16 cellular contexts compared by ENCODE assay signal in the genomic region with DNA sequence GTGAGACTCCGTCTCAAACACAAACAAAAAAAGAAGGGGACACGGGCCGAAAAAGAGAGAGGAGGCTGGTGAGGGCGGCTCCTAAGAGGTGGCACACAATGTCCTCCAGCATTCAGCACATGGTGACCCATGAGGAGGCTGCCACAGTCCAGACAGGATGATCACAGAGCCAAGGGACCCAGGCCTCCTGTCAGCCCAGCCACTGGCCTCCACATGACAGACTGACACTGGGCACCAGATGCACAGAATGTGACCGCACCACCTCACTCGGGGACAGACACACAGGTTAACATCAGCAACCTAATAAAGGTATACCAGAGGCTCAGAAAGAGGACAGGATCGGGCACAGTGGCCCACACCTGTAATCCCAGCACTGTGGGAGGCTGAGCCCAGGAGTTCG. TPM values are rescaled to one million over a fixed set of nuclear protein-coding genes. Genes with fewer than 3 reads are reported as not detected.
A peak's percentile ranks its signal among the peaks of the same experiment; 100 is the strongest.
DNase-seq lines count a peak whose midpoint lies in the region; ATAC-seq, FAIRE-seq and TF ChIP-seq lines count a peak whose summit lies in the region.
"Had no signal": no experiment of that assay in that cellular context is flagged by ENCODE, and none has a peak within 500 bp of the region (broad histone marks: within the 10 kb centered on the region; RNA-seq: fewer than 3 reads in every experiment).

No MANE protein-coding gene starts in this region.

- peaks cover 26% of the 10 kb centered on the region for H3K36me3 Mint-ChIP-seq in CD4-positive, alpha-beta T cell (ENCODE audit: low read depth)
- peaks cover 51% of the 10 kb centered on the region for H3K36me3 Mint-ChIP-seq in activated T-helper 1 cell treated with anti-CD3 and anti-CD28 coated beads, Interleukin-12 subunit alpha, Interleukin-12 subunit beta, Interleukin-2, Interleukin-4 antibody, amounts not matched to agents 30 ng/mL and 10 ng/mL and 1 ng/mL, durations not matched to agents 14 hours and 24 hours and 36 hours (ENCODE audit: low read depth)
- H3K36me3 Mint-ChIP-seq in naive thymus-derived CD8-positive, alpha-beta T cell = peaks cover 0 to 32% (median 11%) of the 10 kb centered on the region in 3 donors

- intact Hi-C loops in CD4-positive, alpha-beta T cell (cut with DNase I, micrococcal nuclease) = no loop called here
- intact Hi-C loops in activated T-helper 1 cell treated with anti-CD3 and anti-CD28 coated beads, Interleukin-12 subunit alpha, Interleukin-12 subunit beta, Interleukin-2, Interleukin-4 antibody, amounts not matched to agents 30 ng/mL and 10 ng/mL and 1 ng/mL, durations not matched to agents 14 hours and 24 hours and 36 hours (cut with micrococcal nuclease) = no loop called here

- peak overlapping the region; percentile 82 for H3K27ac Mint-ChIP-seq in CD4-positive, alpha-beta T cell
- H3K27ac Mint-ChIP-seq in activated T-helper 1 cell treated with anti-CD3 and anti-CD28 coated beads, Interleukin-12 subunit alpha, Interleukin-12 subunit beta, Interleukin-2, Interleukin-4 antibody, amounts not matched to agents 30 ng/mL and 10 ng/mL and 1 ng/mL, durations not matched to agents 14 hours and 24 hours and 36 hours = peak overlapping the region; percentile 98
- H3K27ac Mint-ChIP-seq in naive thymus-derived CD8-positive, alpha-beta T cell = peak overlapping the region; percentile 53 to 88 (median 78)

- POLR2A ChIA-PET in CD4-positive, alpha-beta T cell (lab: Charles Lee) = interaction anchor here (1.5 kb wide), 1 partner anchor 24 kb away, joined by 5 read pairs; no protein-coding TSS in a partner anchor
- POLR2A ChIA-PET in naive thymus-derived CD8-positive, alpha-beta T cell (lab: Charles Lee) = interaction anchor here (0.7 kb wide), 1 partner anchor 38 kb away, joined by 4 read pairs; no protein-coding TSS in a partner anchor

- no peak for DNase-seq in CD4-positive, alpha-beta T cell
- DNase-seq in activated T-helper 1 cell treated with anti-CD3 and anti-CD28 coated beads, Interleukin-12 subunit alpha, Interleukin-12 subunit beta, Interleukin-2, Interleukin-4 antibody, amounts not matched to agents 30 ng/mL and 10 ng/mL and 1 ng/mL, durations not matched to agents 14 hours and 24 hours and 36 hours (ENCODE audit: low spot score) = no peak
- DNase-seq in naive thymus-derived CD8-positive, alpha-beta T cell = no peak
- DNase-seq in putamen (ENCODE audit: low spot score) (no peak), frontal cortex (ENCODE audit: low spot score in 2 of 2) (no peak)
- DNase-seq: erythroblast, gastrocnemius medialis, KBM-7, NCI-H1930, RPMI8226 had no signal

- FAIRE-seq in frontal cortex (lab: Jason Lieb, UNC) = no peak
- FAIRE-seq: bronchial epithelial cell had no signal

- H3K4me3 Mint-ChIP-seq in CD4-positive, alpha-beta T cell = no peak overlapping the region
- H3K4me3 Mint-ChIP-seq in activated T-helper 1 cell treated with anti-CD3 and anti-CD28 coated beads, Interleukin-12 subunit alpha, Interleukin-12 subunit beta, Interleukin-2, Interleukin-4 antibody, amounts not matched to agents 30 ng/mL and 10 ng/mL and 1 ng/mL, durations not matched to agents 14 hours and 24 hours and 36 hours = peak overlapping the region; percentile 71
- no peak overlapping the region for H3K4me3 Mint-ChIP-seq in naive thymus-derived CD8-positive, alpha-beta T cell

- no peaks in the 10 kb centered on the region for H3K27me3 Mint-ChIP-seq in CD4-positive, alpha-beta T cell
- no peaks in the 10 kb centered on the region for H3K27me3 Mint-ChIP-seq in activated T-helper 1 cell treated with anti-CD3 and anti-CD28 coated beads, Interleukin-12 subunit alpha, Interleukin-12 subunit beta, Interleukin-2, Interleukin-4 antibody, amounts not matched to agents 30 ng/mL and 10 ng/mL and 1 ng/mL, durations not matched to agents 14 hours and 24 hours and 36 hours (ENCODE audit: insufficient read depth)
- H3K27me3 Mint-ChIP-seq in naive thymus-derived CD8-positive, alpha-beta T cell = no peaks in the 10 kb centered on the region

- H3K9me3 ChIP-seq in CD4-positive, alpha-beta T cell (ENCODE audit: control insufficient read depth, low read length) = no peaks in the 10 kb centered on the region
- H3K9me3 ChIP-seq: gastrocnemius medialis, right atrium auricular region had no signal

- TF ChIP-seq CTCF in C4-2B (conservative IDR thresholded peaks at IDR 0.05) = no peak
- no peak for TF ChIP-seq CTCF in CD4-positive, alpha-beta T cell (IDR thresholded peaks at IDR 0.05)

- H3K27me3 ChIP-seq in CD4-positive, alpha-beta T cell (ENCODE audit: control insufficient read depth, insufficient read depth, low read length) = no peaks in the 10 kb centered on the region
- H3K27me3 ChIP-seq: gastrocnemius medialis, right atrium auricular region had no signal

- H3K27ac ChIP-seq in C4-2B = peak overlapping the region; percentile 92; the same call in 1 of the 2 replicates
- H3K27ac ChIP-seq in CD4-positive, alpha-beta T cell (ENCODE audit: low read depth, low read length) = peak overlapping the region; percentile 33
- H3K27ac ChIP-seq: gastrocnemius medialis, right atrium auricular region had no signal

- no peaks in the 10 kb centered on the region for H3K9me3 Mint-ChIP-seq in CD4-positive, alpha-beta T cell
- no peaks in the 10 kb centered on the region for H3K9me3 Mint-ChIP-seq in activated T-helper 1 cell treated with anti-CD3 and anti-CD28 coated beads, Interleukin-12 subunit alpha, Interleukin-12 subunit beta, Interleukin-2, Interleukin-4 antibody, amounts not matched to agents 30 ng/mL and 10 ng/mL and 1 ng/mL, durations not matched to agents 14 hours and 24 hours and 36 hours
- no peaks in the 10 kb centered on the region for H3K9me3 Mint-ChIP-seq in naive thymus-derived CD8-positive, alpha-beta T cell

- CTCF ChIA-PET in CD4-positive, alpha-beta T cell (lab: Charles Lee) = no interaction called here

- peaks cover 19% of the 10 kb centered on the region for H3K4me1 Mint-ChIP-seq in CD4-positive, alpha-beta T cell (ENCODE audit: low read depth)
- H3K4me1 Mint-ChIP-seq in activated T-helper 1 cell treated with anti-CD3 and anti-CD28 coated beads, Interleukin-12 subunit alpha, Interleukin-12 subunit beta, Interleukin-2, Interleukin-4 antibody, amounts not matched to agents 30 ng/mL and 10 ng/mL and 1 ng/mL, durations not matched to agents 14 hours and 24 hours and 36 hours (ENCODE audit: low read depth) = peaks cover 57% of the 10 kb centered on the region
- H3K4me1 Mint-ChIP-seq in naive thymus-derived CD8-positive, alpha-beta T cell = peaks cover 2 to 15% (median 12%) of the 10 kb centered on the region in 4 donors

- ATAC-seq in CD4-positive, alpha-beta T cell (ENCODE audit: poor library complexity) = no peak
- no peak for ATAC-seq in naive thymus-derived CD8-positive, alpha-beta T cell
- no peak for ATAC-seq in HG03175 (IDR thresholded peaks at IDR 0.05; ENCODE audit: unreplicated experiment)
- ATAC-seq: gastrocnemius medialis, HCT116, SK-N-SH treated with all-trans-retinoic acid at 6 μM for 48 hours had no signal

RNA-seq across cellular contexts. Expression of a gene that starts 21.0 kb away (rescaled TPM):
- total RNA-seq in CD4-positive, alpha-beta T cell = 10 to 100 TPM; 78.0 to 87.9 TPM
- 101 and 104 TPM in 2 replicates for total RNA-seq in activated T-helper 1 cell treated with anti-CD3 and anti-CD28 coated beads, Interleukin-12 subunit alpha, Interleukin-12 subunit beta, Interleukin-2, Interleukin-4 antibody, amounts not matched to agents 30 ng/mL and 10 ng/mL and 1 ng/mL, durations not matched to agents 14 hours and 24 hours and 36 hours
- 100 to 1,000 TPM; 550 to 574 TPM for total RNA-seq in naive thymus-derived CD8-positive, alpha-beta T cell
- polyA plus RNA-seq in naive thymus-derived CD8-positive, alpha-beta T cell = 10 to 100 TPM; 68.3 to 78.7 (median 69.9) TPM
- 15.1 TPM for total RNA-seq in frontal cortex

RNA-seq across cellular contexts. Expression of a gene that starts 22.0 kb away (rescaled TPM):
- total RNA-seq in CD4-positive, alpha-beta T cell = 10 to 100 TPM; 36.4 to 38.2 TPM
- 115 and 118 TPM in 2 replicates for total RNA-seq in activated T-helper 1 cell treated with anti-CD3 and anti-CD28 coated beads, Interleukin-12 subunit alpha, Interleukin-12 subunit beta, Interleukin-2, Interleukin-4 antibody, amounts not matched to agents 30 ng/mL and 10 ng/mL and 1 ng/mL, durations not matched to agents 14 hours and 24 hours and 36 hours
- total RNA-seq in naive thymus-derived CD8-positive, alpha-beta T cell = 10 to 100 TPM; 60.4 to 65.4 TPM
- 100 to 1,000 TPM; 109 to 115 (median 112) TPM for polyA plus RNA-seq in naive thymus-derived CD8-positive, alpha-beta T cell
- total RNA-seq in frontal cortex = 48.9 TPM

RNA-seq across cellular contexts. Expression of a gene that starts 26.2 kb away (rescaled TPM):
- 10 to 100 TPM; 84.0 to 87.5 TPM for total RNA-seq in CD4-positive, alpha-beta T cell
- 40.5 and 43.3 TPM in 2 replicates for total RNA-seq in activated T-helper 1 cell treated with anti-CD3 and anti-CD28 coated beads, Interleukin-12 subunit alpha, Interleukin-12 subunit beta, Interleukin-2, Interleukin-4 antibody, amounts not matched to agents 30 ng/mL and 10 ng/mL and 1 ng/mL, durations not matched to agents 14 hours and 24 hours and 36 hours
- total RNA-seq in naive thymus-derived CD8-positive, alpha-beta T cell = 100 to 1,000 TPM; 265 to 270 TPM
- polyA plus RNA-seq in naive thymus-derived CD8-positive, alpha-beta T cell = 10 to 100 TPM; 46.4 to 82.1 (median 57.8) TPM
- 32.6 TPM for total RNA-seq in frontal cortex
